24 cellular contexts compared by ENCODE assay signal in genomic region chr1:184476187-184476586, GRCh38.
"Had no signal": no experiment of that assay in that cellular context is flagged by ENCODE, and none has a peak within 500 bp of the region (broad histone marks: within the 10 kb centered on the region; RNA-seq: fewer than 3 reads in every experiment).

No MANE protein-coding gene starts in this region.

- DNase-seq: activated CD4-positive, alpha-beta memory T cell treated with anti-CD3 and anti-CD28 coated beads for 36 hours; activated CD4-positive, alpha-beta T cell treated with anti-CD3 and anti-CD28 coated beads for 36 hours; activated CD4-positive, alpha-beta T cell treated with anti-CD3 and anti-CD28 coated beads, Interleukin-2, amount 10 ng/mL, durations not matched to agents 24 days and 14 days; activated CD4-positive, CD25-positive, alpha-beta regulatory T cell; activated CD4-positive, CD25-positive, alpha-beta regulatory T cell treated with anti-CD3 and anti-CD28 coated beads, Interleukin-2, amount 50 U/mL, for 72 hours; activated CD8-positive, alpha-beta memory T cell treated with anti-CD3 and anti-CD28 coated beads, Interleukin-2, amount 10 ng/mL, durations not matched to agents 7 days and 5 days; activated CD8-positive, alpha-beta memory T cell treated with anti-CD3 and anti-CD28 coated beads, Interleukin-2, amount 50 U/mL, for 4 hours; activated CD8-positive, alpha-beta T cell treated with anti-CD3 and anti-CD28 coated beads, Interleukin-2, amount 10 ng/mL, durations not matched to agents 7 days and 5 days; activated effector memory CD4-positive, alpha-beta T cell treated with anti-CD3 and anti-CD28 coated beads, Interleukin-2, amount 50 U/mL, for 16 hours; activated naive CD4-positive, alpha-beta T cell treated with anti-CD3 and anti-CD28 coated beads for 36 hours; activated naive CD8-positive, alpha-beta T cell treated with anti-CD3 and anti-CD28 coated beads for 36 hours; activated naive CD8-positive, alpha-beta T cell treated with anti-CD3 and anti-CD28 coated beads, Interleukin-2, amount 50 U/mL, for 24 hours; activated T-cell treated with anti-CD3 and anti-CD28 coated beads, Interleukin-2, amount 50 U/mL, for 1 hour; activated T-cell treated with anti-CD3 and anti-CD28 coated beads, Interleukin-2, amount 50 U/mL, for 48 hours; adrenal gland; cortex of kidney; dermis blood vessel endothelial cell; effector CD4-positive, alpha-beta T cell; effector memory CD8-positive, alpha-beta T cell; erythroblast; esophagus squamous epithelium; foreskin melanocyte; T-helper 2 cell had no signal

- H3K4me3 ChIP-seq: adrenal gland, ascending aorta, esophagus squamous epithelium had no signal

- ATAC-seq: activated CD4-positive, alpha-beta T cell treated with anti-CD3 and anti-CD28 coated beads for 36 hours; activated CD8-positive, alpha-beta memory T cell treated with anti-CD3 and anti-CD28 coated beads, Interleukin-2, amount 10 ng/mL, durations not matched to agents 7 days and 5 days; activated CD8-positive, alpha-beta T cell treated with anti-CD3 and anti-CD28 coated beads, Interleukin-2, amount 10 ng/mL, durations not matched to agents 7 days and 5 days; activated naive CD8-positive, alpha-beta T cell treated with anti-CD3 and anti-CD28 coated beads, Interleukin-2, amount 50 U/mL, for 24 hours; effector memory CD8-positive, alpha-beta T cell had no signal

- H3K36me3 ChIP-seq: adrenal gland, ascending aorta had no signal

- H3K27me3 ChIP-seq: adrenal gland, ascending aorta, esophagus squamous epithelium had no signal

- H3K27ac ChIP-seq: adrenal gland, ascending aorta, esophagus squamous epithelium had no signal

- H3K9me3 ChIP-seq: ascending aorta, esophagus squamous epithelium had no signal
